Comparison of ENCODE assay signal across 6 cellular contexts in the genomic region with DNA sequence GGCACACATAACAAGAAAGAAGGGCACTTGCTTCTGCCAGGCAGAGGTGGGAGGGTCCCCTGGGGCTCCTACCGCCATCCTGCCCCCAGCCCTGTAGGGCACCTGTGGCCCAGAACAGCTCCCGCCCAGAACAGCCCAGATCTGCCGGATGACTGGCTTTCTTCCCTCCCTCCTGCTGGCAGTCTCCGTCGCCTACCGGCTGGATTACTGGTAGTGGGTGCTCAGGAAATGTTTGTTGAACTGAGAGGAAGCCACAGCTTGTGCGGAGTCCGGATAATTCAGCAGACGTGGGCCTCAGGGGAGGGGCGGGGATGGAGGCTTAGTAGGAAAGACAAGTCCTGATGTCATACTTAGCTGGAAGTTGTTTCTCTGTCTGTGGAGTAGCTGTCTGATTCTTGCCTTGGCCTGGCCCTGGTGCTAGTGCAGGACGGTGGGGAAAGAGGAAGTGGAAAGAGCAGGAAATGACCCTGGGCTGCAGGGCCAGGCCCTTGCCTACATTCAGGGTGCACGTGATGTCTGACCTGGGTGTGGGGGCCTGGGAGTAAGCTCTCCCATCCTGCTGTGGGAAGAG. TPM values are rescaled to one million over a fixed set of nuclear protein-coding genes. Genes with fewer than 3 reads are reported as not detected.
DNase-seq lines count a peak whose midpoint lies in the region; ATAC-seq, FAIRE-seq and TF ChIP-seq lines count a peak whose summit lies in the region.

No MANE protein-coding gene starts in this region.

- TF ChIP-seq CTCF in pancreas (IDR thresholded peaks at IDR 0.05): no peak

- intact Hi-C loops in activated CD4-positive, alpha-beta T cell treated with anti-CD3 and anti-CD28 coated beads, Interleukin-2, amount 10 ng/mL, durations not matched to agents 24 days and 14 days (cut with micrococcal nuclease): loop anchor here (1.0 kb wide), 1 partner anchor 11 kb away; the partner anchor contains the start of gene INAFM2
- intact Hi-C loops in dendritic cell treated with granulocyte-macrophage colony-stimulating factor and Interleukin-4, amounts not matched to agents 40 ng/mL and 50 ng/mL, for 4 days (cut with micrococcal nuclease): loop anchor here (1.0 to 2.0 kb wide), 3 partner anchors 11 to 49 kb away; partner anchors contain the start of gene INAFM2
- intact Hi-C loops in pancreas (cut with DNase I): no loop called here

- peak in 3 of 4 donors; percentile 12 to 51 (median 42) for ATAC-seq in pancreas
- ATAC-seq in GM21786 (IDR thresholded peaks at IDR 0.05; ENCODE audit: unreplicated experiment): no peak

- no peaks in the 10 kb centered on the region for H3K9me3 ChIP-seq in pancreas

- peak overlapping the region; percentile 18 for H3K4me3 Mint-ChIP-seq in activated CD4-positive, alpha-beta T cell treated with anti-CD3 and anti-CD28 coated beads, Interleukin-2, amount 10 ng/mL, durations not matched to agents 24 days and 14 days
- peak overlapping the region; percentile 82 for H3K4me3 Mint-ChIP-seq in dendritic cell treated with granulocyte-macrophage colony-stimulating factor and Interleukin-4, amounts not matched to agents 40 ng/mL and 50 ng/mL, for 4 days

- peak; percentile 80 for DNase-seq in activated CD4-positive, alpha-beta T cell treated with anti-CD3 and anti-CD28 coated beads, Interleukin-2, amount 10 ng/mL, durations not matched to agents 24 days and 14 days
- DNase-seq in activated CD4-positive, alpha-beta T cell treated with anti-CD3 and anti-CD28 coated beads, Interleukin-2, amount 50 U/mL, for 1 hour: no peak
- DNase-seq in pancreas: peak in 2 of 6 donors; percentile 60 to 67
- DNase-seq in urothelium cell line (ENCODE audit: low spot score): no peak

- H3K9me3 Mint-ChIP-seq in activated CD4-positive, alpha-beta T cell treated with anti-CD3 and anti-CD28 coated beads, Interleukin-2, amount 10 ng/mL, durations not matched to agents 24 days and 14 days: no peaks in the 10 kb centered on the region
- no peaks in the 10 kb centered on the region for H3K9me3 Mint-ChIP-seq in dendritic cell treated with granulocyte-macrophage colony-stimulating factor and Interleukin-4, amounts not matched to agents 40 ng/mL and 50 ng/mL, for 4 days

- WGBS in pancreas, 2 donors: 68 to 73% methylated on average over 12 of the region's 12 CpGs

- FAIRE-seq in pancreas (lab: Jason Lieb, UNC) (no peak), urothelium cell line (lab: Jason Lieb, UNC) (no peak)

- H3K4me3 ChIP-seq in pancreas: no peak overlapping the region

- peak overlapping the region in 2 of 4 donors; percentile 73 for H3K27ac ChIP-seq in pancreas

- peaks cover 0 to 21% (median 0%) of the 10 kb centered on the region in 3 donors for H3K4me1 ChIP-seq in pancreas

- H3K27me3 ChIP-seq in pancreas: no peaks in the 10 kb centered on the region

- no peaks in the 10 kb centered on the region for H3K36me3 Mint-ChIP-seq in activated CD4-positive, alpha-beta T cell treated with anti-CD3 and anti-CD28 coated beads, Interleukin-2, amount 10 ng/mL, durations not matched to agents 24 days and 14 days (ENCODE audit: low read depth)
- H3K36me3 Mint-ChIP-seq in dendritic cell treated with granulocyte-macrophage colony-stimulating factor and Interleukin-4, amounts not matched to agents 40 ng/mL and 50 ng/mL, for 4 days (ENCODE audit: low read depth): peaks cover 45% of the 10 kb centered on the region

- H3K27ac Mint-ChIP-seq in activated CD4-positive, alpha-beta T cell treated with anti-CD3 and anti-CD28 coated beads, Interleukin-2, amount 10 ng/mL, durations not matched to agents 24 days and 14 days: peak overlapping the region; percentile 49
- H3K27ac Mint-ChIP-seq in dendritic cell treated with granulocyte-macrophage colony-stimulating factor and Interleukin-4, amounts not matched to agents 40 ng/mL and 50 ng/mL, for 4 days: peak overlapping the region; percentile 100

- no peaks in the 10 kb centered on the region for H3K36me3 ChIP-seq in pancreas

- peaks cover 13% of the 10 kb centered on the region for H3K4me1 Mint-ChIP-seq in activated CD4-positive, alpha-beta T cell treated with anti-CD3 and anti-CD28 coated beads, Interleukin-2, amount 10 ng/mL, durations not matched to agents 24 days and 14 days
- H3K4me1 Mint-ChIP-seq in dendritic cell treated with granulocyte-macrophage colony-stimulating factor and Interleukin-4, amounts not matched to agents 40 ng/mL and 50 ng/mL, for 4 days (ENCODE audit: low read depth): peaks cover 95% of the 10 kb centered on the region

- H3K27me3 Mint-ChIP-seq in activated CD4-positive, alpha-beta T cell treated with anti-CD3 and anti-CD28 coated beads, Interleukin-2, amount 10 ng/mL, durations not matched to agents 24 days and 14 days: no peaks in the 10 kb centered on the region
- no peaks in the 10 kb centered on the region for H3K27me3 Mint-ChIP-seq in dendritic cell treated with granulocyte-macrophage colony-stimulating factor and Interleukin-4, amounts not matched to agents 40 ng/mL and 50 ng/mL, for 4 days

RNA-seq across cellular contexts. Expression of gene CCDC9B, which starts 6.7 kb away (rescaled TPM):
- 0.21 and 0.54 TPM in 2 replicates for total RNA-seq in activated CD4-positive, alpha-beta T cell treated with anti-CD3 and anti-CD28 coated beads, Interleukin-2, amount 10 ng/mL, durations not matched to agents 24 days and 14 days
- total RNA-seq in pancreas: 10 to 100 TPM; 18.3 to 63.6 (median 29.9) TPM
- 10 to 100 TPM; 32.0 to 72.3 TPM for polyA plus RNA-seq in pancreas

RNA-seq across cellular contexts. Expression of gene INAFM2, which starts 10.5 kb away (rescaled TPM):
- 22.8 and 23.3 TPM in 2 replicates for total RNA-seq in activated CD4-positive, alpha-beta T cell treated with anti-CD3 and anti-CD28 coated beads, Interleukin-2, amount 10 ng/mL, durations not matched to agents 24 days and 14 days
- 10 to 100 TPM in 5 of 6 donors, 1 to 10 TPM in 1; 8.1 to 16.4 (median 11.3) TPM for total RNA-seq in pancreas
- polyA plus RNA-seq in pancreas: 10 to 100 TPM in 1 of 2 donors, 1 to 10 TPM in 1; 6.5 to 11.7 TPM

RNA-seq across cellular contexts. Expression of gene PHGR1, which starts 16.8 kb away (rescaled TPM):
- total RNA-seq in activated CD4-positive, alpha-beta T cell treated with anti-CD3 and anti-CD28 coated beads, Interleukin-2, amount 10 ng/mL, durations not matched to agents 24 days and 14 days: not detected in 2 replicates
- 1 to 10 TPM in 1 of 6 donors, under 1 TPM in 2, not detected in 3; 0.56 to 1.8 (median 0.78) TPM for total RNA-seq in pancreas
- polyA plus RNA-seq in pancreas: 10 to 100 TPM; 12.4 to 41.5 TPM

RNA-seq across cellular contexts. Expression of gene DISP2, which starts 24.0 kb away (rescaled TPM):
- total RNA-seq in activated CD4-positive, alpha-beta T cell treated with anti-CD3 and anti-CD28 coated beads, Interleukin-2, amount 10 ng/mL, durations not matched to agents 24 days and 14 days: 0.02 and 0.05 TPM in 2 replicates
- 1 to 10 TPM in 2 of 6 donors, under 1 TPM in 4; 0.14 to 2.0 (median 0.70) TPM for total RNA-seq in pancreas
- 1 to 10 TPM; 4.1 TPM for polyA plus RNA-seq in pancreas

RNA-seq across cellular contexts. Expression of gene PLCB2, which starts 26.3 kb away (rescaled TPM):
- 82.7 and 95.7 TPM in 2 replicates for total RNA-seq in activated CD4-positive, alpha-beta T cell treated with anti-CD3 and anti-CD28 coated beads, Interleukin-2, amount 10 ng/mL, durations not matched to agents 24 days and 14 days
- 10 to 100 TPM in 2 of 6 donors, 1 to 10 TPM in 3, under 1 TPM in 1; 0.94 to 23.5 (median 4.1) TPM for total RNA-seq in pancreas
- 1 to 10 TPM; 5.3 to 9.7 TPM for polyA plus RNA-seq in pancreas

Comparison
In these comparisons a context has a peak if more than half of its experiments do, and no peak if none do; other contexts are left out.
1. RNA of gene CCDC9B, which starts 6.7 kb away (total RNA-seq): 18.3 to 63.6 TPM in pancreas; 0.21 to 0.54 TPM in activated CD4-positive, alpha-beta T cell treated with anti-CD3 and anti-CD28 coated beads, Interleukin-2, amount 10 ng/mL, durations not matched to agents 24 days and 14 days; every median in the first group is over 10 times any median in the second.
2. intact Hi-C loops: an anchor here in activated CD4-positive, alpha-beta T cell treated with anti-CD3 and anti-CD28 coated beads, Interleukin-2, amount 10 ng/mL, durations not matched to agents 24 days and 14 days (1.0 kb wide) and dendritic cell treated with granulocyte-macrophage colony-stimulating factor and Interleukin-4, amounts not matched to agents 40 ng/mL and 50 ng/mL, for 4 days (1.0 to 2.0 kb wide); none called in pancreas.